11 cellular contexts compared by ENCODE assay signal in the genomic region with DNA sequence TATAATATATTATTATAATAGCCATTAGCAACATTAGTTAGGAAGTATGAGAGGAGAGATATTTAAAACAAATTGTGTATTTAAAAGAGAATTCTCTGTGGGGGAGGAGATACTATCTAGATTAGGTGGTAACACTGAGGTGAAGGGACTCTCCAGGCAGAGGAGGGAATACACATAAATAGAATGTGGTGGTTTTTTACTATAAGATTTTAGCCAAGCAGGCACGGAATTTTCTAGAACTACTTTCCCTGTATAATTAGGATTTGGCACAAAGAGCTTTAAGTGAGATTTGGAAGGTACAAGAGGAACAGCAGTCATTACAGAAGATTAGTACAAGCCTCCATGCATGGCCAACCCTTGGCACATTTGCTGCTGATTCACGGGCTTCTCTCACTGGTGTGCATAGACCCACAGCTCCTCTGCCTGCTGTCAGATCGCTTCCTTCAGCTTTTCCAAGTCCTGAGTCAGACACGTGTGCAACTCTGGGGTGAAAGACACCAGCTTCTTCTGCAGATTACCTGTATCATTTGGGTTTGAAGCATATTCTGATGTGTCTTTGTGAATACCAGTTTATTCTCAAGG.
DNase-seq lines count a peak whose midpoint lies in the region; ATAC-seq and TF ChIP-seq lines count a peak whose summit lies in the region.
"Had no signal": no experiment of that assay in that cellular context is flagged by ENCODE, and none has a peak within 500 bp of the region (broad histone marks: within the 10 kb centered on the region; RNA-seq: fewer than 3 reads in every experiment).

No MANE protein-coding gene starts in this region.

- POLR2A ChIA-PET in PC-9 (lab: Charles Lee; ENCODE audit: unreplicated experiment) (no interaction called here), Caco-2 (lab: Charles Lee) (no interaction called here)

- peaks cover 0 to 26% (median 4%) of the 10 kb centered on the region in 4 donors for H3K4me1 ChIP-seq in stomach
- no peaks in the 10 kb centered on the region for H3K4me1 ChIP-seq in PC-9 (replicated peaks; ENCODE audit: insufficient read depth)
- no peaks in the 10 kb centered on the region for H3K4me1 ChIP-seq in Caco-2

- CTCF ChIA-PET in PC-9 (lab: Charles Lee) (no interaction called here), Caco-2 (lab: Charles Lee) (no interaction called here)

- no peaks in the 10 kb centered on the region for H3K9me2 ChIP-seq in PC-9 (ENCODE audit: insufficient read depth)

- H4K20me1 ChIP-seq in PC-9 (ENCODE audit: insufficient read depth): no peaks in the 10 kb centered on the region

- H3F3A ChIP-seq in PC-9 (ENCODE audit: insufficient read depth, low read depth): no peaks in the 10 kb centered on the region; the same call in 1 of the 2 replicates

- TF ChIP-seq CTCF in stomach (IDR thresholded peaks at IDR 0.05) (no peak), PC-9 (conservative IDR thresholded peaks at IDR 0.05) (no peak), Caco-2 (IDR thresholded peaks at IDR 0.05; ENCODE audit: insufficient read depth in 1 of 2, low read depth in 1 of 2, low read length in 1 of 2, severe bottlenecking in 1 of 2, unreplicated experiment in 1 of 2) (no peak)

- no peak for TF ChIP-seq EP300 in stomach (IDR thresholded peaks at IDR 0.05)

- no peaks in the 10 kb centered on the region for H3K4me1 Mint-ChIP-seq in Caco-2 (ENCODE audit: low read depth, unreplicated experiment)

- H3K27ac ChIP-seq in stomach: no peak overlapping the region
- no peak overlapping the region for H3K27ac ChIP-seq in PC-9
- H3K27ac ChIP-seq: coronary artery had no signal

- DNase-seq in NCI-H82 (lab: John Stamatoyannopoulos, UW) (peak; percentile 70), posterior cingulate gyrus (peak in 6 of 10 donors; percentile 10 to 88 (median 56)), stomach (no peak), PC-9 (no peak), sciatic nerve (ENCODE audit: low spot score) (no peak), Caco-2 (no peak)

- no peak for TF ChIP-seq POLR2A in stomach (IDR thresholded peaks at IDR 0.05)

- H3K36me3 ChIP-seq in stomach (no peaks in the 10 kb centered on the region), PC-9 (ENCODE audit: low read depth) (no peaks in the 10 kb centered on the region), Caco-2 (ENCODE audit: control insufficient read depth, insufficient read depth, low read length) (no peaks in the 10 kb centered on the region)

- no peak overlapping the region for H3K4me2 ChIP-seq in PC-9

- no TSS peak for BruUV-seq in PC-9 (replicated peaks; lab: Mats Ljungman, UMichigan)
- no TSS peak for BruUV-seq in Caco-2 (replicated peaks; lab: Mats Ljungman, UMichigan)

- H3K27ac Mint-ChIP-seq in Caco-2 (ENCODE audit: unreplicated experiment): no peak overlapping the region

- no peaks in the 10 kb centered on the region for H3K9me3 ChIP-seq in stomach
- H3K9me3 ChIP-seq in PC-9 (ENCODE audit: insufficient read depth, low read depth): no peaks in the 10 kb centered on the region
- H3K9me3 ChIP-seq in Caco-2: no peaks in the 10 kb centered on the region

- H3K36me3 Mint-ChIP-seq in Caco-2 (ENCODE audit: insufficient read depth, unreplicated experiment): no peaks in the 10 kb centered on the region

- H2AFZ ChIP-seq in PC-9: no peak overlapping the region

- H3K4me3 Mint-ChIP-seq in Caco-2 (ENCODE audit: unreplicated experiment): no peak overlapping the region

- H3K27me3 ChIP-seq in stomach: no peaks in the 10 kb centered on the region
- no peaks in the 10 kb centered on the region for H3K27me3 ChIP-seq in PC-9 (ENCODE audit: insufficient read depth, low read depth)
- H3K27me3 ChIP-seq in Caco-2 (replicated peaks; ENCODE audit: control insufficient read depth, insufficient read depth, low read length): no peaks in the 10 kb centered on the region

- H3K27me3 Mint-ChIP-seq in Caco-2 (ENCODE audit: insufficient read depth, unreplicated experiment): peaks cover 3% of the 10 kb centered on the region

- 48 to 65% (median 55%) methylated on average over 4 of the region's 4 CpGs for WGBS in stomach, 5 donors

- no peaks in the 10 kb centered on the region for H3K79me2 ChIP-seq in PC-9 (ENCODE audit: low read depth)

- ATAC-seq in GM19035 (IDR thresholded peaks at IDR 0.05; ENCODE audit: unreplicated experiment) (peak; percentile 46), HG02840 (IDR thresholded peaks at IDR 0.05; ENCODE audit: low FRiP score, unreplicated experiment) (peak; percentile 51), sciatic nerve (no peak)
- ATAC-seq: HepG2, Panc1 had no signal

- no peaks in the 10 kb centered on the region for H3K9me3 Mint-ChIP-seq in Caco-2 (ENCODE audit: unreplicated experiment)

- intact Hi-C loops in posterior cingulate gyrus (cut with DNase I) (no loop called here), stomach (cut with DNase I; ENCODE audit: low total_unique reads) (no loop called here), PC-9 (cut with micrococcal nuclease; ENCODE audit: unreplicated experiment) (no loop called here), sciatic nerve (cut with DNase I) (no loop called here), Caco-2 (cut with micrococcal nuclease; ENCODE audit: unreplicated experiment) (no loop called here)

- H3K4me3 ChIP-seq in stomach (no peak overlapping the region), PC-9 (no peak overlapping the region), Caco-2 (ENCODE audit: low read depth, low read length) (no peak overlapping the region)
- H3K4me3 ChIP-seq: coronary artery had no signal

Comparison
In these comparisons a context has a peak if more than half of its experiments do, and no peak if none do; other contexts are left out.
1. DNase-seq: peak in NCI-H82 (single experiment) and posterior cingulate gyrus (6 of 10); none in stomach (single experiment), PC-9 (0 of 2), sciatic nerve (single experiment) and Caco-2 (0 of 2).